In genomic region chrX:29617276-29617675, GRCh38 we compare ENCODE assay signal across 17 cellular contexts.
DNase-seq lines count a peak whose midpoint lies in the region; ATAC-seq and TF ChIP-seq lines count a peak whose summit lies in the region.
"Had no signal": no experiment of that assay in that cellular context is flagged by ENCODE, and none has a peak within 500 bp of the region (broad histone marks: within the 10 kb centered on the region; RNA-seq: fewer than 3 reads in every experiment).

No MANE protein-coding gene starts in this region.

- H4K91ac ChIP-seq in H9 (ENCODE audit: insufficient read length, low read depth, low read length), result no peak overlapping the region

- H3K56ac ChIP-seq in H9 (ENCODE audit: insufficient read length, low read depth, low read length), result no peak overlapping the region

- POLR2A ChIA-PET in A673 (lab: Charles Lee; ENCODE audit: low non-redundant PET), result no interaction called here

- no peak overlapping the region for H3K4me3 Mint-ChIP-seq in H9
- H3K4me3 Mint-ChIP-seq: activated CD4-positive, alpha-beta T cell treated with anti-CD3 and anti-CD28 coated beads for 36 hours; activated naive CD8-positive, alpha-beta T cell treated with anti-CD3 and anti-CD28 coated beads, Interleukin-2, amount 50 U/mL, for 24 hours; T-helper 1 cell treated with Interleukin-12 subunit alpha and Interleukin-12 subunit beta and Interleukin-4 antibody, amounts not matched to agents 30 μg/mL and 1 μg/mL, for 36 hours had no signal

- WGBS in H9 (ENCODE audit: extremely low coverage, insufficient read length, low lambda C conversion rate), result no CpG with 5 or more reads among the region's 3 CpGs

- CTCF ChIA-PET in A673 (lab: Charles Lee), result interaction anchor here (1.4 kb wide), 1 partner anchor 139 kb away, joined by 3 read pairs; no protein-coding TSS in a partner anchor

- no peak overlapping the region for H3K14ac ChIP-seq in H9 (ENCODE audit: insufficient read depth, low read length)

- peaks cover 4 to 36% of the 10 kb centered on the region in 2 experiments for H3K9me3 Mint-ChIP-seq in H9
- H3K9me3 Mint-ChIP-seq: activated naive CD8-positive, alpha-beta T cell treated with anti-CD3 and anti-CD28 coated beads, Interleukin-2, amount 50 U/mL, for 24 hours; T-helper 1 cell treated with Interleukin-12 subunit alpha and Interleukin-12 subunit beta and Interleukin-4 antibody, amounts not matched to agents 30 μg/mL and 1 μg/mL, for 36 hours had no signal

- BruUV-seq in A673 (replicated peaks; lab: Mats Ljungman, UMichigan), result no TSS peak

- H2BK15ac ChIP-seq in H9 (ENCODE audit: low read depth, low read length), result no peak overlapping the region

- H3K36me3 Mint-ChIP-seq in H9 (ENCODE audit: insufficient read depth in 1 of 3, low read depth in 3 of 3), result peaks cover 0 to 2% (median 0%) of the 10 kb centered on the region in 3 experiments; a peak in 2 of 7 replicates

- intact Hi-C loops in A673 (cut with micrococcal nuclease; ENCODE audit: unreplicated experiment), result no loop called here

- H3K4me3 ChIP-seq in A673 (ENCODE audit: low read depth, low read length, poor library complexity, severe bottlenecking) (no peak overlapping the region), fibroblast of villous mesenchyme (ENCODE audit: low read depth, low read length) (no peak overlapping the region)
- H3K4me3 ChIP-seq: pancreas, spleen had no signal

- H3K9ac ChIP-seq in H9 (ENCODE audit: extremely low read depth, insufficient read length, low read length), result no peak overlapping the region

- no peaks in the 10 kb centered on the region for H3K27me3 Mint-ChIP-seq in H9 (ENCODE audit: low read depth)
- H3K27me3 Mint-ChIP-seq: activated CD4-positive, alpha-beta T cell treated with anti-CD3 and anti-CD28 coated beads for 36 hours; activated naive CD8-positive, alpha-beta T cell treated with anti-CD3 and anti-CD28 coated beads, Interleukin-2, amount 50 U/mL, for 24 hours had no signal

- peaks cover 6 to 12% of the 10 kb centered on the region in 2 experiments for H3K4me1 Mint-ChIP-seq in H9
- H3K4me1 Mint-ChIP-seq: activated CD4-positive, alpha-beta T cell treated with anti-CD3 and anti-CD28 coated beads for 36 hours; activated naive CD8-positive, alpha-beta T cell treated with anti-CD3 and anti-CD28 coated beads, Interleukin-2, amount 50 U/mL, for 24 hours had no signal

- H3K9me3 ChIP-seq in A673 (ENCODE audit: low read depth, low read length, poor library complexity, severe bottlenecking), result no peaks in the 10 kb centered on the region
- H3K9me3 ChIP-seq in H9 (ENCODE audit: control insufficient read depth, low read depth, low read length), result no peaks in the 10 kb centered on the region
- H3K9me3 ChIP-seq: pancreas, spleen had no signal

- no peak overlapping the region for H3K27ac Mint-ChIP-seq in H9
- H3K27ac Mint-ChIP-seq: activated CD4-positive, alpha-beta T cell treated with anti-CD3 and anti-CD28 coated beads for 36 hours; activated naive CD8-positive, alpha-beta T cell treated with anti-CD3 and anti-CD28 coated beads, Interleukin-2, amount 50 U/mL, for 24 hours; T-helper 1 cell treated with Interleukin-12 subunit alpha and Interleukin-12 subunit beta and Interleukin-4 antibody, amounts not matched to agents 30 μg/mL and 1 μg/mL, for 36 hours had no signal

- no peak overlapping the region for H2AFZ ChIP-seq in H9 (ENCODE audit: low read length)

- H2AK5ac ChIP-seq in H9 (ENCODE audit: insufficient read length, low read length), result no peak overlapping the region

- DNase-seq in A673 (ENCODE audit: low spot score) (peak; percentile 38), fibroblast of villous mesenchyme (ENCODE audit: low read depth) (peak; percentile 3), H9 (no peak), mesenteric fat pad (ENCODE audit: low spot score) (no peak), nucleus accumbens (lab: John Stamatoyannopoulos, UW) (no peak)
- DNase-seq: activated CD4-positive, alpha-beta T cell treated with anti-CD3 and anti-CD28 coated beads for 36 hours; activated naive CD8-positive, alpha-beta T cell treated with anti-CD3 and anti-CD28 coated beads, Interleukin-2, amount 50 U/mL, for 24 hours; DMS 273 treated with DMSO at 0.1 percent for 48 hours; foreskin melanocyte; NCI-H1105 treated with DMSO at 0.1 percent for 48 hours; pancreas; spleen had no signal

- no peak overlapping the region for H2BK5ac ChIP-seq in H9 (ENCODE audit: insufficient read length, low read length)

- no peak overlapping the region for H3K18ac ChIP-seq in H9 (ENCODE audit: insufficient read length, low read depth, low read length)

- H2BK20ac ChIP-seq in H9 (ENCODE audit: low read depth, low read length, poor library complexity, severe bottlenecking), result no peak overlapping the region

- no peak overlapping the region for H3T11ph ChIP-seq in H9 (ENCODE audit: low read length)

- H4K5ac ChIP-seq in H9 (ENCODE audit: insufficient read length, low read depth, low read length), result no peak overlapping the region

- no peaks in the 10 kb centered on the region for H3K79me1 ChIP-seq in H9 (ENCODE audit: insufficient read depth, low read depth, low read length, poor library complexity, severe bottlenecking)

- no peaks in the 10 kb centered on the region for H3K79me2 ChIP-seq in H9 (ENCODE audit: insufficient read depth, low read length)

- ATAC-seq in GM18861 (IDR thresholded peaks at IDR 0.05; ENCODE audit: unreplicated experiment) (peak; percentile 35), SK-N-SH treated with all-trans-retinoic acid at 6 μM for 48 hours (peak; percentile 85), HG03571 (IDR thresholded peaks at IDR 0.05; ENCODE audit: unreplicated experiment) (no peak)
- ATAC-seq: activated CD4-positive, alpha-beta T cell treated with anti-CD3 and anti-CD28 coated beads for 36 hours; activated naive CD8-positive, alpha-beta T cell treated with anti-CD3 and anti-CD28 coated beads, Interleukin-2, amount 50 U/mL, for 24 hours; pancreas had no signal

- H4K8ac ChIP-seq in H9 (replicated peaks; ENCODE audit: insufficient read length, low read depth, low read length), result no peak overlapping the region

- no peak overlapping the region for H3K4me2 ChIP-seq in H9 (ENCODE audit: insufficient read depth, insufficient read length, low read length)

- H3K27me3 ChIP-seq in A673 (replicated peaks; ENCODE audit: insufficient read depth, low read depth, low read length, poor library complexity) (no peaks in the 10 kb centered on the region), H9 (ENCODE audit: insufficient read depth, low read length) (no peaks in the 10 kb centered on the region)
- H3K27me3 ChIP-seq: spleen had no signal

- no peak for TF ChIP-seq CTCF in A673 (conservative IDR thresholded peaks at IDR 0.05; ENCODE audit: low read depth, low read length)
- no peak for TF ChIP-seq CTCF in fibroblast of villous mesenchyme (IDR thresholded peaks at IDR 0.05; ENCODE audit: insufficient read depth, low read depth, low read length)
- no peak for TF ChIP-seq CTCF in H9 (conservative IDR thresholded peaks at IDR 0.05)

- no peaks in the 10 kb centered on the region for H4K20me1 ChIP-seq in H9 (ENCODE audit: control insufficient read depth, insufficient read depth, insufficient read length)

- H2BK12ac ChIP-seq in H9 (ENCODE audit: insufficient read length, low read depth, low read length), result no peak overlapping the region

- no peak overlapping the region for H3K4ac ChIP-seq in H9 (ENCODE audit: low read depth, low read length)

- no peaks in the 10 kb centered on the region for H3K4me1 ChIP-seq in A673 (ENCODE audit: insufficient read depth, low read length, poor library complexity, severe bottlenecking)
- H3K4me1 ChIP-seq in H9 (ENCODE audit: insufficient read depth, low read length), result no peaks in the 10 kb centered on the region
- H3K4me1 ChIP-seq: pancreas, spleen had no signal

- no peaks in the 10 kb centered on the region for H3K23me2 ChIP-seq in H9 (ENCODE audit: insufficient read length, low read depth, low read length, poor library complexity, severe bottlenecking)

- H3K27ac ChIP-seq in A673 (ENCODE audit: low read depth, low read length, poor library complexity, severe bottlenecking), result no peak overlapping the region
- H3K27ac ChIP-seq in H9 (ENCODE audit: insufficient read length, low read depth, low read length), result no peak overlapping the region
- H3K27ac ChIP-seq: pancreas, RWPE1, spleen had no signal

- no peaks in the 10 kb centered on the region for H3K36me3 ChIP-seq in A673 (ENCODE audit: insufficient read depth, low read length, poor library complexity, severe bottlenecking)
- H3K36me3 ChIP-seq: pancreas, spleen had no signal

- no peak overlapping the region for H2BK120ac ChIP-seq in H9 (ENCODE audit: low read depth, low read length, poor library complexity, severe bottlenecking)

- H3K23ac ChIP-seq in H9 (ENCODE audit: insufficient read length, low read depth, low read length), result no peak overlapping the region

TF ChIP-seq in SK-N-SH treated with all-trans-retinoic acid at 6 μM for 48 hours, 23 proteins besides CTCF, POLR2A, EP300 and RAD21 (continues in another document):
- TF ChIP-seq POU6F1 (CRISPR knock-in tag; IDR thresholded peaks at IDR 0.05; ENCODE audit: borderline replicate concordance, low read depth), result no peak

Comparison
In these comparisons a context has a peak if more than half of its experiments do, and no peak if none do; other contexts are left out.
1. DNase-seq: peak in A673 (single experiment) and fibroblast of villous mesenchyme (single experiment); none in H9 (single experiment), mesenteric fat pad (single experiment) and nucleus accumbens (0 of 56).